In genomic region chr6:168968228-168968627, GRCh38 we compare ENCODE assay signal across 1 cellular context.
TF ChIP-seq lines count a peak whose summit lies in the region.

No MANE protein-coding gene starts in this region.

TF ChIP-seq in HEK293, 187 proteins besides CTCF, POLR2A, EP300 and RAD21 (continued from another document):
- peak; percentile 36 for TF ChIP-seq ZNF518A (tag by site-specific recombination; conservative IDR thresholded peaks at IDR 0.05; ENCODE audit: low read depth)
- no peak for TF ChIP-seq ZNF48 (tag by site-specific recombination; IDR thresholded peaks at IDR 0.05)
- peak; percentile 77 for TF ChIP-seq ZNF366 (tag by site-specific recombination; conservative IDR thresholded peaks at IDR 0.05)
- TF ChIP-seq GLI4 (tag by site-specific recombination; IDR thresholded peaks at IDR 0.05) = no peak
- peak; percentile 45 for TF ChIP-seq KLF8 (tag by site-specific recombination; IDR thresholded peaks at IDR 0.05)
- no peak for TF ChIP-seq PRDM4 (tag by site-specific recombination; IDR thresholded peaks at IDR 0.05)
- TF ChIP-seq TRIM28 (IDR thresholded peaks at IDR 0.05; ENCODE audit: borderline replicate concordance, low read length) = peak; percentile 92
- peak; percentile 81 for TF ChIP-seq ZBTB17 (tag by site-specific recombination; IDR thresholded peaks at IDR 0.05)
- TF ChIP-seq ZNF24 (tag by site-specific recombination; IDR thresholded peaks at IDR 0.05) = peak; percentile 81
- TF ChIP-seq ZNF114 (tag by site-specific recombination; IDR thresholded peaks at IDR 0.05) = no peak
- no peak for TF ChIP-seq ZNF785 (tag by site-specific recombination; IDR thresholded peaks at IDR 0.05)
- peak; percentile 21; the same call in 1 of the 2 replicates for TF ChIP-seq ZNF623 (tag by site-specific recombination; IDR thresholded peaks at IDR 0.05)
- TF ChIP-seq ZFP69B (tag by site-specific recombination; IDR thresholded peaks at IDR 0.05) = 0 out of 2 replicates have a peak, but pooled peaks have one; percentile 20
- no peak for TF ChIP-seq ZBTB7A (tag by site-specific recombination; IDR thresholded peaks at IDR 0.05; ENCODE audit: low read depth)
- no peak for TF ChIP-seq ZNF664 (tag by site-specific recombination; IDR thresholded peaks at IDR 0.05)
- TF ChIP-seq SCRT2 (tag by site-specific recombination; IDR thresholded peaks at IDR 0.05) = peak; percentile 36; the same call in 1 of the 2 replicates
